ENCODE assay signal across 1 cellular context in the genomic region with DNA sequence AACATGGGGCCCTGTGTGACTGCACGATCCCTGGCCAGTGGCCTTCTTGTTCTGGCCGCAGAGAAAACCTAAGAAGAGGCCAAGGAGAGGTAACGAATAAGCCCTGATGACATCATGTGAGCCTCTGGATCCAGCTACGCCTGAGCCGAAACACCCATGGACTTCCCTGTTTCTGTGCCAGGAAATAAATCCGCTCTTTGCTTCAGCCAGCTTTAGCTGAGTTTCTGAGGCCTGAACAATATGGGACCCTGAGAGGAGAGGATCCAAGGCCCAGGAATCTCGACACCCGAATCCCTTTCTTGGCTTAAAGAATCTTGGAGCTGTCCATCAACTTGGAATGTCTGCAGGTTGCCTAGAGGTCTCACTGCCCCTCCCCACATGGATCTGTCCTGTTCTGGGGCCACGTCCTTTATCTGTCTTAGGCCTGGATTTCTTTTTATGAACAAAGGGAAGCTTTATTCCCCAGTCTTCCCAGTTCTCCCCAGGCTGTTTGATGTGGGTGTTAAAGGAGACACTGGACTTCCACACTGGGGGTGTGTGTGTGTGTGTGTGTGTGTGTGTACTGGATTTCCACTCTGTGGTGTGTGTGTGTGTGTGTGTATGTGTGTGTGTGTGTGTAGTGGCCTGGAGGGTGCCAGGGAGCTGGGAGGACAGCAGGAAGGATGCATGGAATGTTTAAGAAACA.
TF ChIP-seq lines count a peak whose summit lies in the region.

No MANE protein-coding gene starts in this region.

TF ChIP-seq in HepG2, 621 proteins besides CTCF, POLR2A, EP300 and RAD21 (continued from another document):
- TF ChIP-seq, protein P1, sequence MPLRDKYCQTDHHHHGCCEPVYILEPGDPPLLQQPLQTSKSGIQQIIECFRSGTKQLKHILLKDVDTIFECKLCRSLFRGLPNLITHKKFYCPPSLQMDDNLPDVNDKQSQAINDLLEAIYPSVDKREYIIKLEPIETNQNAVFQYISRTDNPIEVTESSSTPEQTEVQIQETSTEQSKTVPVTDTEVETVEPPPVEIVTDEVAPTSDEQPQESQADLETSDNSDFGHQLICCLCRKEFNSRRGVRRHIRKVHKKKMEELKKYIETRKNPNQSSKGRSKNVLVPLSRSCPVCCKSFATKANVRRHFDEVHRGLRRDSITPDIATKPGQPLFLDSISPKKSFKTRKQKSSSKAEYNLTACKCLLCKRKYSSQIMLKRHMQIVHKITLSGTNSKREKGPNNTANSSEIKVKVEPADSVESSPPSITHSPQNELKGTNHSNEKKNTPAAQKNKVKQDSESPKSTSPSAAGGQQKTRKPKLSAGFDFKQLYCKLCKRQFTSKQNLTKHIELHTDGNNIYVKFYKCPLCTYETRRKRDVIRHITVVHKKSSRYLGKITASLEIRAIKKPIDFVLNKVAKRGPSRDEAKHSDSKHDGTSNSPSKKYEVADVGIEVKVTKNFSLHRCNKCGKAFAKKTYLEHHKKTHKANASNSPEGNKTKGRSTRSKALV (CRISPR knock-in tag; IDR thresholded peaks at IDR 0.05), result no peak
- TF ChIP-seq ZNF569 (CRISPR knock-in tag; IDR thresholded peaks at IDR 0.05; ENCODE audit: borderline replicate concordance) (no peak), ZNF12 (CRISPR knock-in tag; IDR thresholded peaks at IDR 0.05) (peak; percentile 41; the same call in 1 of the 2 replicates), ZNF652 (CRISPR knock-in tag; IDR thresholded peaks at IDR 0.05; ENCODE audit: borderline replicate concordance, low read depth) (no peak), SAFB2 (CRISPR knock-in tag; IDR thresholded peaks at IDR 0.05; ENCODE audit: borderline replicate concordance, low read depth) (no peak), GABPA (IDR thresholded peaks at IDR 0.05; ENCODE audit: low read depth, low read length) (no peak), GABPA (CRISPR knock-in tag; IDR thresholded peaks at IDR 0.05; ENCODE audit: low read depth) (no peak), HOXD1 (CRISPR knock-in tag; IDR thresholded peaks at IDR 0.05) (no peak), ZNF776 (CRISPR knock-in tag; IDR thresholded peaks at IDR 0.05) (no peak), ZNF567 (CRISPR knock-in tag; IDR thresholded peaks at IDR 0.05; ENCODE audit: borderline replicate concordance) (no peak), ZNF605 (CRISPR knock-in tag; IDR thresholded peaks at IDR 0.05) (no peak), ATF7 (IDR thresholded peaks at IDR 0.05) (0 out of 2 replicates have a peak, but pooled peaks have one; percentile 20), ATF7 (CRISPR knock-in tag; IDR thresholded peaks at IDR 0.05) (no peak), ARNTL (CRISPR knock-in tag; IDR thresholded peaks at IDR 0.05) (no peak), NKX3-1 (CRISPR knock-in tag; IDR thresholded peaks at IDR 0.05) (no peak), ZMYM3 (CRISPR knock-in tag; IDR thresholded peaks at IDR 0.05) (peak; percentile 45; the same call in 1 of the 2 replicates), SNAI1 (CRISPR knock-in tag; IDR thresholded peaks at IDR 0.05; ENCODE audit: borderline replicate concordance) (no peak)
- TF ChIP-seq, protein P2, sequence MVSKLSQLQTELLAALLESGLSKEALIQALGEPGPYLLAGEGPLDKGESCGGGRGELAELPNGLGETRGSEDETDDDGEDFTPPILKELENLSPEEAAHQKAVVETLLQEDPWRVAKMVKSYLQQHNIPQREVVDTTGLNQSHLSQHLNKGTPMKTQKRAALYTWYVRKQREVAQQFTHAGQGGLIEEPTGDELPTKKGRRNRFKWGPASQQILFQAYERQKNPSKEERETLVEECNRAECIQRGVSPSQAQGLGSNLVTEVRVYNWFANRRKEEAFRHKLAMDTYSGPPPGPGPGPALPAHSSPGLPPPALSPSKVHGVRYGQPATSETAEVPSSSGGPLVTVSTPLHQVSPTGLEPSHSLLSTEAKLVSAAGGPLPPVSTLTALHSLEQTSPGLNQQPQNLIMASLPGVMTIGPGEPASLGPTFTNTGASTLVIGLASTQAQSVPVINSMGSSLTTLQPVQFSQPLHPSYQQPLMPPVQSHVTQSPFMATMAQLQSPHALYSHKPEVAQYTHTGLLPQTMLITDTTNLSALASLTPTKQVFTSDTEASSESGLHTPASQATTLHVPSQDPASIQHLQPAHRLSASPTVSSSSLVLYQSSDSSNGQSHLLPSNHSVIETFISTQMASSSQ (IDR thresholded peaks at IDR 0.05; ENCODE audit: low read depth), result no peak
- TF ChIP-seq, protein P2 (CRISPR knock-in tag; IDR thresholded peaks at IDR 0.05; ENCODE audit: borderline replicate concordance), result no peak
- TF ChIP-seq, protein P3, sequence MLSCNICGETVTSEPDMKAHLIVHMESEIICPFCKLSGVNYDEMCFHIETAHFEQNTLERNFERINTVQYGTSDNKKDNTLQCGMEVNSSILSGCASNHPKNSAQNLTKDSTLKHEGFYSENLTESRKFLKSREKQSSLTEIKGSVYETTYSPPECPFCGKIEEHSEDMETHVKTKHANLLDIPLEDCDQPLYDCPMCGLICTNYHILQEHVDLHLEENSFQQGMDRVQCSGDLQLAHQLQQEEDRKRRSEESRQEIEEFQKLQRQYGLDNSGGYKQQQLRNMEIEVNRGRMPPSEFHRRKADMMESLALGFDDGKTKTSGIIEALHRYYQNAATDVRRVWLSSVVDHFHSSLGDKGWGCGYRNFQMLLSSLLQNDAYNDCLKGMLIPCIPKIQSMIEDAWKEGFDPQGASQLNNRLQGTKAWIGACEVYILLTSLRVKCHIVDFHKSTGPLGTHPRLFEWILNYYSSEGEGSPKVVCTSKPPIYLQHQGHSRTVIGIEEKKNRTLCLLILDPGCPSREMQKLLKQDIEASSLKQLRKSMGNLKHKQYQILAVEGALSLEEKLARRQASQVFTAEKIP (CRISPR knock-in tag; IDR thresholded peaks at IDR 0.05; ENCODE audit: borderline replicate concordance), result no peak
